18 cellular contexts compared by ENCODE assay signal in the genomic region with DNA sequence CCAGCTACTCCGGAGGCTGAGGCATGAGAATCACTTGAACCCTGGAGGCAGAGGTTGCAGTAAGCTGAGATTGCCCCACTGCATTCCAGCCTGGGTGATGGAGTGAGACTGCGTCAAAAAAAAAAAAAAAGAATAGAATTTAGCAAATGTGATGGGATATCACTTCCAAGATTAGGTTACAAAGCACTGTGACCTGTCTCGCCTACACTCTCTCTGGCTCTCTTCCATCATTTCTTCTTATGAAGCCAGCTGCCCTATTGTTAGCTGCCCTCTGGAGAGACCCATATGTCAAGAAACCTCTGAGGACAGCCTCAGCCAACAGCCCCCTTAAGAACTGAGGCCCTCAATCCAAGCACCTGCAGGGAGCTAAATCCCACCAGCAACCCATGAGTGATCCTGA.
"Had no signal": no experiment of that assay in that cellular context is flagged by ENCODE, and none has a peak within 500 bp of the region (broad histone marks: within the 10 kb centered on the region; RNA-seq: fewer than 3 reads in every experiment).

No MANE protein-coding gene starts in this region.

- H3K27ac ChIP-seq: colonic mucosa, hepatocyte, neutrophil, sigmoid colon, suprapubic skin had no signal

- DNase-seq: activated CD4-positive, alpha-beta T cell treated with anti-CD3 and anti-CD28 coated beads for 1 hour; activated CD4-positive, alpha-beta T cell treated with anti-CD3 and anti-CD28 coated beads, Interleukin-2, amount 50 U/mL, for 48 hours; activated T-cell treated with anti-CD3 and anti-CD28 coated beads, Interleukin-2, amount 50 U/mL, for 4 hours; colonic mucosa; effector CD4-positive, alpha-beta T cell; kidney glomerular epithelial cell; naive thymus-derived CD4-positive, alpha-beta T cell; posterior cingulate gyrus; sigmoid colon; stimulated activated CD4-positive, alpha-beta T cell treated with anti-CD3 and anti-CD28 coated beads, Interleukin-12 subunit alpha, Interleukin-12 subunit beta, amount 100 ng/mL, for 4 hours; stimulated activated CD4-positive, alpha-beta T cell treated with anti-CD3 and anti-CD28 coated beads, Interleukin-2, amount 100 ng/mL, for 48 hours; stimulated activated CD8-positive, alpha-beta memory T cell treated with anti-CD3 and anti-CD28 coated beads, Interleukin-4, amount 100 ng/mL, for 48 hours; stimulated activated naive CD8-positive, alpha-beta T cell treated with anti-CD3 and anti-CD28 coated beads, Interleukin-15, Interleukin-2, amounts not matched to agents 100 U/mL and 50 U/mL, for 24 hours; T-helper 9 cell had no signal

- H3K27me3 ChIP-seq: ascending aorta, colonic mucosa, hepatocyte, neutrophil, sigmoid colon, suprapubic skin had no signal

- H3K4me3 ChIP-seq: ascending aorta, colonic mucosa, hepatocyte, sigmoid colon, suprapubic skin had no signal

- H3K4me2 ChIP-seq: hepatocyte had no signal

- ATAC-seq: activated T-cell treated with anti-CD3 and anti-CD28 coated beads, Interleukin-2, amount 50 U/mL, for 4 hours; naive thymus-derived CD4-positive, alpha-beta T cell; stimulated activated naive CD8-positive, alpha-beta T cell treated with anti-CD3 and anti-CD28 coated beads, Interleukin-15, Interleukin-2, amounts not matched to agents 100 U/mL and 50 U/mL, for 24 hours had no signal

- H3K9me3 ChIP-seq: colonic mucosa, neutrophil, sigmoid colon, suprapubic skin had no signal

- H3K36me3 ChIP-seq: ascending aorta, colonic mucosa, neutrophil, sigmoid colon, suprapubic skin had no signal

- H3K4me1 ChIP-seq: colonic mucosa had no signal

- H2AFZ ChIP-seq: hepatocyte had no signal
